Comparison of ENCODE assay signal across 1 cellular context in genomic region chr5:82365744-82366228, GRCh38.
TF ChIP-seq lines count a peak whose summit lies in the region.

No MANE protein-coding gene starts in this region.

TF ChIP-seq in HepG2, 621 proteins besides CTCF, POLR2A, EP300 and RAD21 (continued from another document and continues in another):
- TF ChIP-seq ZNF362 (CRISPR knock-in tag; IDR thresholded peaks at IDR 0.05; ENCODE audit: borderline replicate concordance) = no peak
- TF ChIP-seq NFIC (IDR thresholded peaks at IDR 0.05; ENCODE audit: low read length) = no peak
- TF ChIP-seq MIER2 (CRISPR knock-in tag; IDR thresholded peaks at IDR 0.05) = no peak
- TF ChIP-seq ZNF274 (CRISPR knock-in tag; IDR thresholded peaks at IDR 0.05) = no peak
- no peak for TF ChIP-seq ZNF232 (CRISPR knock-in tag; IDR thresholded peaks at IDR 0.05; ENCODE audit: borderline replicate concordance)
- no peak for TF ChIP-seq SRY (CRISPR knock-in tag; IDR thresholded peaks at IDR 0.05)
- no peak for TF ChIP-seq HBP1 (CRISPR knock-in tag; IDR thresholded peaks at IDR 0.05; ENCODE audit: low read depth)
- no peak for TF ChIP-seq ZNF10 (CRISPR knock-in tag; IDR thresholded peaks at IDR 0.05; ENCODE audit: borderline replicate concordance, low read depth)
- no peak for TF ChIP-seq ARNT (IDR thresholded peaks at IDR 0.05)
- TF ChIP-seq TOE1 (CRISPR knock-in tag; IDR thresholded peaks at IDR 0.05) = no peak
- TF ChIP-seq SMARCE1 (IDR thresholded peaks at IDR 0.05; ENCODE audit: borderline replicate concordance) = no peak
- TF ChIP-seq HNRNPL (IDR thresholded peaks at IDR 0.05; ENCODE audit: low read depth, low read length) = no peak
- TF ChIP-seq ARID5B (CRISPR knock-in tag; IDR thresholded peaks at IDR 0.05) = peak; percentile 78
- TF ChIP-seq MIER3 (CRISPR knock-in tag; IDR thresholded peaks at IDR 0.05; ENCODE audit: borderline replicate concordance) = peak; percentile 22; the same call in 1 of the 2 replicates
- TF ChIP-seq ZNF660 (CRISPR knock-in tag; IDR thresholded peaks at IDR 0.05; ENCODE audit: borderline replicate concordance, low read depth) = no peak
- no peak for TF ChIP-seq GATA4 (IDR thresholded peaks at IDR 0.05; ENCODE audit: borderline replicate concordance, low read depth)
- TF ChIP-seq NR2F6 (IDR thresholded peaks at IDR 0.05) = no peak
- peak; percentile 45; the same call in 1 of the 2 replicates for TF ChIP-seq NR2F6 (CRISPR knock-in tag; IDR thresholded peaks at IDR 0.05)
- TF ChIP-seq GABPB1 (CRISPR knock-in tag; IDR thresholded peaks at IDR 0.05) = no peak
- TF ChIP-seq POLR2G (IDR thresholded peaks at IDR 0.05; ENCODE audit: low read depth, low read length) = no peak
- TF ChIP-seq HOXA5 (CRISPR knock-in tag; IDR thresholded peaks at IDR 0.05) = no peak
- no peak for TF ChIP-seq SIN3B (IDR thresholded peaks at IDR 0.05; ENCODE audit: low read length)
- no peak for TF ChIP-seq BRF2 (CRISPR knock-in tag; IDR thresholded peaks at IDR 0.05)
- no peak for TF ChIP-seq REST (IDR thresholded peaks at IDR 0.05; ENCODE audit: borderline replicate concordance in 1 of 2, low read depth in 1 of 2, low read length in 2 of 2)
- no peak for TF ChIP-seq TRIM24 (CRISPR knock-in tag; IDR thresholded peaks at IDR 0.05)
- no peak for TF ChIP-seq HINFP (CRISPR knock-in tag; IDR thresholded peaks at IDR 0.05; ENCODE audit: low read depth)
- no peak for TF ChIP-seq THAP8 (CRISPR knock-in tag; IDR thresholded peaks at IDR 0.05; ENCODE audit: borderline replicate concordance)
- no peak for TF ChIP-seq ARID2 (CRISPR knock-in tag; IDR thresholded peaks at IDR 0.05; ENCODE audit: borderline replicate concordance)
- no peak for TF ChIP-seq ZNF556 (CRISPR knock-in tag; IDR thresholded peaks at IDR 0.05; ENCODE audit: borderline replicate concordance)
- no peak for TF ChIP-seq SMYD3 (CRISPR knock-in tag; IDR thresholded peaks at IDR 0.05)
- no peak; the same call in 1 of the 2 replicates for TF ChIP-seq ZNF292 (CRISPR knock-in tag; IDR thresholded peaks at IDR 0.05; ENCODE audit: borderline replicate concordance, low read depth)
- no peak for TF ChIP-seq SNAPC5 (CRISPR knock-in tag; IDR thresholded peaks at IDR 0.05; ENCODE audit: borderline replicate concordance)
- TF ChIP-seq FOSL2 (CRISPR knock-in tag; IDR thresholded peaks at IDR 0.05) = peak; percentile 80
- no peak for TF ChIP-seq SKIL (CRISPR knock-in tag; IDR thresholded peaks at IDR 0.05; ENCODE audit: borderline replicate concordance)
- TF ChIP-seq JARID2 (CRISPR knock-in tag; IDR thresholded peaks at IDR 0.05; ENCODE audit: insufficient replicate concordance) = no peak
- TF ChIP-seq POGZ (CRISPR knock-in tag; IDR thresholded peaks at IDR 0.05) = peak; percentile 42; the same call in 1 of the 2 replicates
- no peak for TF ChIP-seq ZNF713 (CRISPR knock-in tag; IDR thresholded peaks at IDR 0.05)
- TF ChIP-seq RFX1 (IDR thresholded peaks at IDR 0.05) = peak; percentile 11; the same call in 1 of the 2 replicates
- no peak for TF ChIP-seq RFX3 (CRISPR knock-in tag; IDR thresholded peaks at IDR 0.05)
- no peak; the same call in 1 of the 2 replicates for TF ChIP-seq ZNF782 (CRISPR knock-in tag; IDR thresholded peaks at IDR 0.05; ENCODE audit: borderline replicate concordance)
- TF ChIP-seq SNAI1 (CRISPR knock-in tag; IDR thresholded peaks at IDR 0.05; ENCODE audit: borderline replicate concordance) = no peak
- TF ChIP-seq ZNF350 (CRISPR knock-in tag; IDR thresholded peaks at IDR 0.05; ENCODE audit: borderline replicate concordance, low read depth) = peak; percentile 32; the same call in 1 of the 2 replicates
- no peak for TF ChIP-seq MATR3 (CRISPR knock-in tag; IDR thresholded peaks at IDR 0.05)
- TF ChIP-seq ZFP41 (CRISPR knock-in tag; IDR thresholded peaks at IDR 0.05; ENCODE audit: borderline replicate concordance) = no peak
- TF ChIP-seq FUBP1 (CRISPR knock-in tag; IDR thresholded peaks at IDR 0.05; ENCODE audit: borderline replicate concordance) = no peak
- TF ChIP-seq NR1H2 (CRISPR knock-in tag; IDR thresholded peaks at IDR 0.05; ENCODE audit: borderline replicate concordance, low read depth) = no peak
- TF ChIP-seq DRAP1 (CRISPR knock-in tag; IDR thresholded peaks at IDR 0.05) = no peak
- no peak for TF ChIP-seq ZNF331 (CRISPR knock-in tag; IDR thresholded peaks at IDR 0.05)
